In the genomic region with DNA sequence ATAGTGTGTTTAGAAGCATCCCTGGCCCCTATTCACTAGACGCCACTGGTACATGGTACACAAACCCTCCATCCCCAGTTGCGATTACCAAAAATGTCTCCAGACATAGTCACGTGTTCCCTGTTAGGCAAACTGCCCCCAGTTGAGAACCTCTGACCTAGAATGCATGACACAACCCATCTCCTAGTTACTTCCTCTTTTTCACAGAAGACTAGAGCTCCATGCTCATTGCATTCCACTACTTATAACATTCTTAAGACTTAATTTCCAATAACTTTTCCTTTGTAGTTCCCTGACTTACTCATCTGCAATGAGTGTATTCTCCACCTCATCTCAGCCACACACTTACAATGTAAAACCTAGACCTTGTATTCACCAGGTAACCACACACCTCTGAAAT, we compare ENCODE assay signal across 9 cellular contexts.
A peak's percentile ranks its signal among the peaks of the same experiment; 100 is the strongest.
DNase-seq lines count a peak whose midpoint lies in the region; ATAC-seq and TF ChIP-seq lines count a peak whose summit lies in the region.
"Had no signal": no experiment of that assay in that cellular context is flagged by ENCODE, and none has a peak within 500 bp of the region (broad histone marks: within the 10 kb centered on the region; RNA-seq: fewer than 3 reads in every experiment).

No MANE protein-coding gene starts in this region.

- H3K4me1 ChIP-seq in mammary epithelial cell (ENCODE audit: insufficient read depth, low read length) (peaks cover 50% of the 10 kb centered on the region), left lung (peaks cover 12 to 48% of the 10 kb centered on the region in 2 donors), spleen (peaks cover 19 to 40% (median 34%) of the 10 kb centered on the region in 6 donors)

- H3K27ac Mint-ChIP-seq in CD14-positive monocyte, result peak overlapping the region in 1 of 7 donors; percentile 27

- DNase-seq in mammary epithelial cell (peak; percentile 32), left lung (no peak), spleen (no peak), CD14-positive monocyte (ENCODE audit: low spot score) (no peak)
- DNase-seq in activated CD8-positive, alpha-beta memory T cell treated with anti-CD3 and anti-CD28 coated beads, Interleukin-2, amount 50 U/mL, for 48 hours, result no peak

- TF ChIP-seq CTCF in mammary epithelial cell (conservative IDR thresholded peaks at IDR 0.05 in 1 of 2, IDR thresholded peaks at IDR 0.05 in 1 of 2; ENCODE audit: extremely low read depth in 1 of 2, insufficient read depth in 1 of 2, low read depth in 1 of 2, low read length in 2 of 2), result no peak
- no peak for TF ChIP-seq CTCF in left lung (IDR thresholded peaks at IDR 0.05)
- TF ChIP-seq CTCF in spleen (IDR thresholded peaks at IDR 0.05 in 8 of 11, conservative IDR thresholded peaks at IDR 0.05 in 3 of 11), result no peak
- TF ChIP-seq CTCF in CD14-positive monocyte (IDR thresholded peaks at IDR 0.05), result no peak

- no peak overlapping the region for H3K4me2 ChIP-seq in mammary epithelial cell (ENCODE audit: insufficient read depth, low read depth, low read length)

- H2AFZ ChIP-seq in mammary epithelial cell (ENCODE audit: low read depth, low read length), result no peak overlapping the region

- TF ChIP-seq POLR2A in spleen (IDR thresholded peaks at IDR 0.05), result no peak

- H3K79me2 ChIP-seq in mammary epithelial cell (ENCODE audit: insufficient read depth, low read length), result peaks cover 14% of the 10 kb centered on the region

- in situ Hi-C loops in mammary epithelial cell (cut with MboI; ENCODE audit: low sequenced_read_pairs in 2 of 2), result loop anchor here in 1 of 2 donors (10.0 to 25.0 kb wide), 2 partner anchors 61 to 228 kb away; no protein-coding TSS in a partner anchor

- H3K4me3 ChIP-seq in mammary epithelial cell (replicated peaks in 1 of 3; ENCODE audit: insufficient read depth in 1 of 3, low read depth in 2 of 3, low read length in 3 of 3), result no peak overlapping the region
- no peak overlapping the region for H3K4me3 ChIP-seq in left lung
- H3K4me3 ChIP-seq in spleen, result no peak overlapping the region
- H3K4me3 ChIP-seq: SK-N-MC had no signal

- H3K9me3 Mint-ChIP-seq in CD14-positive monocyte, result peaks cover 0 to 2% (median 0%) of the 10 kb centered on the region in 7 donors

- H3K9me3 ChIP-seq in mammary epithelial cell (replicated peaks; ENCODE audit: insufficient read depth, low read length) (no peaks in the 10 kb centered on the region), left lung (no peaks in the 10 kb centered on the region), spleen (no peaks in the 10 kb centered on the region)

- ATAC-seq in GM18519 (IDR thresholded peaks at IDR 0.05; ENCODE audit: low FRiP score, unreplicated experiment) (peak; percentile 41), GM21576 (IDR thresholded peaks at IDR 0.05; ENCODE audit: unreplicated experiment) (peak; percentile 57), HG03457 (IDR thresholded peaks at IDR 0.05; ENCODE audit: unreplicated experiment) (peak; percentile 43), left lung (no peak)

- no TSS peak for BruUV-seq in mammary epithelial cell (replicated peaks; lab: Mats Ljungman, UMichigan)

- WGBS in mammary epithelial cell (ENCODE audit: low coverage, missing lambda C conversion rate), result 79% methylated on average over 3 of the region's 3 CpGs
- WGBS in spleen, 5 donors, result 42 to 71% (median 62%) methylated on average over 3 of the region's 3 CpGs

- H3K36me3 ChIP-seq in mammary epithelial cell (ENCODE audit: insufficient read depth, low read length), result peaks cover 25% of the 10 kb centered on the region
- H3K36me3 ChIP-seq in left lung, result peaks cover 0 to 24% of the 10 kb centered on the region in 2 donors
- peaks cover 0 to 23% (median 3%) of the 10 kb centered on the region in 6 donors for H3K36me3 ChIP-seq in spleen

- peaks cover 33% of the 10 kb centered on the region for H3K4me1 Mint-ChIP-seq in CD14-positive monocyte

- peaks cover 0 to 1% (median 0%) of the 10 kb centered on the region in 3 donors for H3K27me3 Mint-ChIP-seq in CD14-positive monocyte (ENCODE audit: low read depth in 3 of 3)

- dilution Hi-C loops in mammary epithelial cell (cut with HindIII; ENCODE audit: low sequenced_read_pairs), result no loop called here

- H3K4me3 Mint-ChIP-seq in CD14-positive monocyte, result no peak overlapping the region

- no peaks in the 10 kb centered on the region for H4K20me1 ChIP-seq in mammary epithelial cell (ENCODE audit: insufficient read depth, low read length)

- H3K27me3 ChIP-seq in mammary epithelial cell (ENCODE audit: insufficient read depth, low read length) (no peaks in the 10 kb centered on the region), left lung (no peaks in the 10 kb centered on the region), spleen (replicated peaks in 1 of 7) (no peaks in the 10 kb centered on the region)

- CTCF ChIA-PET in mammary epithelial cell (lab: Charles Lee; ENCODE audit: low non-redundant PET), result no interaction called here

- H3K9ac ChIP-seq in mammary epithelial cell (ENCODE audit: insufficient read depth, low read length), result no peak overlapping the region

- peaks cover 6 to 7% of the 10 kb centered on the region in 2 donors for H3K36me3 Mint-ChIP-seq in CD14-positive monocyte

- H3K27ac ChIP-seq in mammary epithelial cell (ENCODE audit: insufficient read depth, low read depth, low read length) (no peak overlapping the region), left lung (no peak overlapping the region), spleen (no peak overlapping the region)
- H3K27ac ChIP-seq: SK-N-MC had no signal

- intact Hi-C loops in mammary epithelial cell (cut with micrococcal nuclease), result loop anchor here (5.0 kb wide), 1 partner anchor 218 kb away; no protein-coding TSS in a partner anchor
- intact Hi-C loops in left lung (cut with DNase I), result no loop called here
- intact Hi-C loops in spleen (cut with DNase I; ENCODE audit: low total_unique reads), result no loop called here
- intact Hi-C loops in CD14-positive monocyte (cut with micrococcal nuclease), result loop anchor here in 1 of 2 donors (5.0 kb wide), 1 partner anchor 68 kb away; a partner anchor contains a TSS
